28 cellular contexts compared by ENCODE assay signal in genomic region chr10:76405932-76406331, GRCh38.
"Had no signal": no experiment of that assay in that cellular context is flagged by ENCODE, and none has a peak within 500 bp of the region (broad histone marks: within the 10 kb centered on the region; RNA-seq: fewer than 3 reads in every experiment).

No MANE protein-coding gene starts in this region.

- H3K4me3 ChIP-seq: ascending aorta, body of pancreas, MG63 had no signal

- H3K36me3 ChIP-seq: ascending aorta, MG63 had no signal

- H3K27ac ChIP-seq: body of pancreas had no signal

- ATAC-seq: activated naive CD4-positive, alpha-beta T cell treated with anti-CD3 and anti-CD28 coated beads, Interleukin-2, amount 50 U/mL, for 72 hours; activated naive CD8-positive, alpha-beta T cell treated with anti-CD3 and anti-CD28 coated beads, Interleukin-2, amount 50 U/mL, for 24 hours; activated T-cell treated with anti-CD3 and anti-CD28 coated beads, Interleukin-2, amount 50 U/mL, for 4 hours; body of pancreas; PC-3; T-cell had no signal

- H3K9me3 ChIP-seq: body of pancreas, MG63 had no signal

- DNase-seq: activated CD4-positive, alpha-beta memory T cell treated with anti-CD3 and anti-CD28 coated beads for 36 hours; activated CD4-positive, alpha-beta T cell treated with anti-CD3 and anti-CD28 coated beads, Interleukin-2, amount 10 ng/mL, durations not matched to agents 7 days and 5 days; activated CD4-positive, CD25-positive, alpha-beta regulatory T cell; activated CD8-positive, alpha-beta memory T cell treated with anti-CD3 and anti-CD28 coated beads for 24 hours; activated effector memory CD4-positive, alpha-beta T cell treated with anti-CD3 and anti-CD28 coated beads, Interleukin-2, amount 50 U/mL, for 16 hours; activated naive CD4-positive, alpha-beta T cell treated with Interleukin-2 at 50 U/mL for 16 hours; activated naive CD8-positive, alpha-beta T cell treated with anti-CD3 and anti-CD28 coated beads, Interleukin-2, amount 50 U/mL, for 24 hours; activated T-cell treated with anti-CD3 and anti-CD28 coated beads, Interleukin-2, amount 50 U/mL, for 4 hours; amniotic stem cell; central memory CD4-positive, alpha-beta T cell; MG63; MV-4-11; NCI-H1092 treated with DMSO at 0.1 percent for 48 hours; NCI-H1417 treated with DMSO at 0.1 percent for 48 hours; NCI-H1694 treated with DMSO at 0.1 percent for 48 hours; NCI-H2029 treated with DMSO at 0.1 percent for 48 hours; NCI-H345; NCI-H510A; NCI-H526 treated with DMSO at 0.1 percent for 48 hours; NCI-H82; PC-3; SIG-M5; T-cell; T-helper 2 cell; T1000 had no signal

- H3K27me3 ChIP-seq: ascending aorta, body of pancreas, MG63 had no signal
